In genomic region chr1:9246215-9246614, GRCh38 we compare ENCODE assay signal across 24 cellular contexts.
"Had no signal": no experiment of that assay in that cellular context is flagged by ENCODE, and none has a peak within 500 bp of the region (broad histone marks: within the 10 kb centered on the region; RNA-seq: fewer than 3 reads in every experiment).

No MANE protein-coding gene starts in this region.

- H3K4me2 ChIP-seq: neural progenitor cell had no signal

- H3K27ac ChIP-seq: epithelial cell of prostate, gastroesophageal sphincter, neural progenitor cell, parathyroid adenoma, thyroid gland, uterus had no signal

- H3K9ac ChIP-seq: neural progenitor cell, parathyroid adenoma had no signal

- H3K4me3 ChIP-seq: esophagus muscularis mucosa, gastroesophageal sphincter, lower lobe of right lung, neural progenitor cell, prostate gland, suprapubic skin, thyroid gland, uterus had no signal

- H3K27ac Mint-ChIP-seq: dendritic cell treated with granulocyte-macrophage colony-stimulating factor and Interleukin-4, amounts not matched to agents 40 ng/mL and 50 ng/mL, for 4 days; effector memory CD8-positive, alpha-beta T cell; memory B cell; mesothelial cell of epicardium; natural killer cell; neural progenitor cell; type B pancreatic cell had no signal

- H3K4me3 Mint-ChIP-seq: dendritic cell treated with granulocyte-macrophage colony-stimulating factor and Interleukin-4, amounts not matched to agents 40 ng/mL and 50 ng/mL, for 4 days; effector memory CD8-positive, alpha-beta T cell; memory B cell; mesothelial cell of epicardium; natural killer cell; neural progenitor cell; type B pancreatic cell had no signal

- H2AFZ ChIP-seq: neural progenitor cell, parathyroid adenoma had no signal

- H3K36me3 ChIP-seq: neural progenitor cell, prostate gland, uterus had no signal

- H3K9me3 Mint-ChIP-seq: dendritic cell treated with granulocyte-macrophage colony-stimulating factor and Interleukin-4, amounts not matched to agents 40 ng/mL and 50 ng/mL, for 4 days; effector memory CD8-positive, alpha-beta T cell; memory B cell; mesothelial cell of epicardium; natural killer cell; neural progenitor cell; type B pancreatic cell had no signal

- H3K9me3 ChIP-seq: esophagus muscularis mucosa, gastroesophageal sphincter, lower lobe of right lung, prostate gland, suprapubic skin, thyroid gland, uterus had no signal

- H3K27me3 Mint-ChIP-seq: dendritic cell treated with granulocyte-macrophage colony-stimulating factor and Interleukin-4, amounts not matched to agents 40 ng/mL and 50 ng/mL, for 4 days; effector memory CD8-positive, alpha-beta T cell; memory B cell; type B pancreatic cell had no signal

- ATAC-seq: effector memory CD8-positive, alpha-beta T cell; gastroesophageal sphincter; left lobe of liver; lower lobe of right lung; natural killer cell; sciatic nerve had no signal

- H3K36me3 Mint-ChIP-seq: natural killer cell had no signal

- DNase-seq: effector memory CD8-positive, alpha-beta T cell; glutamatergic neuron; islet precursor cell; lower lobe of right lung; natural killer cell; occipital lobe; retina; stimulated activated CD4-positive, alpha-beta T cell treated with anti-CD3 and anti-CD28 coated beads, Interleukin-12 subunit alpha, Interleukin-12 subunit beta, amount 100 ng/mL, for 4 hours; stimulated activated naive CD4-positive, alpha-beta T cell; thyroid gland; uterus had no signal

- H3K27me3 ChIP-seq: esophagus muscularis mucosa, gastroesophageal sphincter, neural progenitor cell, suprapubic skin, thyroid gland, uterus had no signal
